In genomic region chrX:46758956-46759644, GRCh38 we compare ENCODE assay signal across 8 cellular contexts. TPM values are rescaled to one million over a fixed set of nuclear protein-coding genes. Genes with fewer than 3 reads are reported as not detected.
DNase-seq lines count a peak whose midpoint lies in the region; ATAC-seq and TF ChIP-seq lines count a peak whose summit lies in the region.

TSS of gene SLC9A7 (minus strand) at chrX:46759118. CDS start at chrX:46759029, 89 bp downstream.

- H3K4me3 Mint-ChIP-seq in T-cell, result peak within 1 kb of the TSS; percentile 86 to 94 (median 88)
- H3K4me3 Mint-ChIP-seq in activated naive CD8-positive, alpha-beta T cell treated with anti-CD3 and anti-CD28 coated beads, Interleukin-2, amount 50 U/mL, for 24 hours, result peak within 1 kb of the TSS; percentile 91

- H3K27me3 ChIP-seq in left ventricle myocardium inferior (ENCODE audit: low read depth), result peaks cover 4% of the 10 kb centered on the region
- no peaks in the 10 kb centered on the region for H3K27me3 ChIP-seq in vagina

- TF ChIP-seq CTCF in GM12875 (IDR thresholded peaks at IDR 0.05; ENCODE audit: borderline replicate concordance, insufficient read depth, low read depth, low read length) (peak; percentile 86), left ventricle myocardium inferior (IDR thresholded peaks at IDR 0.05; ENCODE audit: borderline replicate concordance) (peak; percentile 82), vagina (IDR thresholded peaks at IDR 0.05) (peak; percentile 31 to 71 (median 58))

- H3K4me1 ChIP-seq in left ventricle myocardium inferior (peaks cover 5% of the 10 kb centered on the region), vagina (no peaks in the 10 kb centered on the region)

- CTCF ChIA-PET in T-cell (lab: Charles Lee), result interaction anchor here (0.6 to 1.2 kb wide), 3 partner anchors 37 to 386 kb away, joined by 3 read pairs; partner anchors contain the start of gene RBM10 (in 1 of the 2)

- no peak for TF ChIP-seq POLR2A in vagina (IDR thresholded peaks at IDR 0.05)

- H3K27ac Mint-ChIP-seq in T-cell, result peak within 1 kb of the TSS; percentile 4 to 63
- H3K27ac Mint-ChIP-seq in activated naive CD8-positive, alpha-beta T cell treated with anti-CD3 and anti-CD28 coated beads, Interleukin-2, amount 50 U/mL, for 24 hours, result peak within 1 kb of the TSS; percentile 88

- intact Hi-C loops in left ventricle myocardium inferior (cut with micrococcal nuclease), result no loop called here
- intact Hi-C loops in vagina (cut with DNase I), result loop anchor here (5.0 kb wide), 1 partner anchor 33 kb away; no protein-coding TSS in a partner anchor

- H3K9me3 ChIP-seq in left ventricle myocardium inferior (replicated peaks) (no peaks in the 10 kb centered on the region), vagina (no peaks in the 10 kb centered on the region)

- DNase-seq in NCI-H1092 (lab: John Stamatoyannopoulos, UW), result peak; percentile 65
- peak; percentile 34 to 80 (median 67) for DNase-seq in T-cell
- peak; percentile 82 for DNase-seq in activated naive CD8-positive, alpha-beta T cell treated with anti-CD3 and anti-CD28 coated beads, Interleukin-2, amount 50 U/mL, for 24 hours
- peak; percentile 63 for DNase-seq in left ventricle myocardium inferior
- no peak for DNase-seq in pulmonary artery endothelial cell (ENCODE audit: low read depth, low spot score)
- no peak for DNase-seq in vagina (ENCODE audit: extremely low spot score in 2 of 2)

- H3K27me3 Mint-ChIP-seq in T-cell, result peaks cover 8 to 17% of the 10 kb centered on the region in 2 donors
- H3K27me3 Mint-ChIP-seq in activated naive CD8-positive, alpha-beta T cell treated with anti-CD3 and anti-CD28 coated beads, Interleukin-2, amount 50 U/mL, for 24 hours, result peaks cover 10% of the 10 kb centered on the region

- H3K36me3 Mint-ChIP-seq in T-cell, result no peaks in the 10 kb centered on the region
- no peaks in the 10 kb centered on the region for H3K36me3 Mint-ChIP-seq in activated naive CD8-positive, alpha-beta T cell treated with anti-CD3 and anti-CD28 coated beads, Interleukin-2, amount 50 U/mL, for 24 hours (ENCODE audit: low read depth)

- ATAC-seq in HG02588 (IDR thresholded peaks at IDR 0.05; ENCODE audit: unreplicated experiment) (peak; percentile 69), T-cell (replicated peaks in 1 of 4) (peak; percentile 82 to 84 (median 84))
- ATAC-seq in activated naive CD8-positive, alpha-beta T cell treated with anti-CD3 and anti-CD28 coated beads, Interleukin-2, amount 50 U/mL, for 24 hours, result peak; percentile 85

- POLR2A ChIA-PET in T-cell (lab: Charles Lee), result no interaction called here

- H3K9me3 Mint-ChIP-seq in T-cell, result no peaks in the 10 kb centered on the region
- no peaks in the 10 kb centered on the region for H3K9me3 Mint-ChIP-seq in activated naive CD8-positive, alpha-beta T cell treated with anti-CD3 and anti-CD28 coated beads, Interleukin-2, amount 50 U/mL, for 24 hours

- H3K27ac ChIP-seq in left ventricle myocardium inferior (replicated peaks) (no peak within 1 kb of the TSS), vagina (no peak within 1 kb of the TSS)

- H3K4me3 ChIP-seq in GM12875 (ENCODE audit: low read depth, low read length) (peak within 1 kb of the TSS; percentile 81), left ventricle myocardium inferior (peak within 1 kb of the TSS; percentile 66), vagina (peak within 1 kb of the TSS; percentile 39 to 42)

- H3K4me1 Mint-ChIP-seq in T-cell, result peaks cover 6 to 21% (median 14%) of the 10 kb centered on the region in 3 donors
- peaks cover 32% of the 10 kb centered on the region for H3K4me1 Mint-ChIP-seq in activated naive CD8-positive, alpha-beta T cell treated with anti-CD3 and anti-CD28 coated beads, Interleukin-2, amount 50 U/mL, for 24 hours

- no peaks in the 10 kb centered on the region for H3K36me3 ChIP-seq in left ventricle myocardium inferior
- H3K36me3 ChIP-seq in vagina, result no peaks in the 10 kb centered on the region

RNA-seq across cellular contexts. Expression of gene SLC9A7, which starts in this region (rescaled TPM):
- total RNA-seq in T-cell (1 to 10 TPM; 2.3 to 6.3 (median 3.7) TPM), left ventricle myocardium inferior (1.9 TPM), pulmonary artery endothelial cell (35.6 and 40.6 TPM in 2 replicates), vagina (4.2 TPM)

Comparison
In these comparisons a context has a peak if more than half of its experiments do, and no peak if none do; other contexts are left out.
1. DNase-seq: peak in NCI-H1092 (single experiment), T-cell (34 of 34), activated naive CD8-positive, alpha-beta T cell treated with anti-CD3 and anti-CD28 coated beads, Interleukin-2, amount 50 U/mL, for 24 hours (single experiment) and left ventricle myocardium inferior (single experiment); none in pulmonary artery endothelial cell (single experiment) and vagina (0 of 2).
2. Peak in every context shown above with its lines, with median percentiles within 50 percentile points of each other: H3K4me3 ChIP-seq, CTCF ChIP-seq and ATAC-seq.